Comparison of ENCODE assay signal across 15 cellular contexts in genomic region chr10:115861455-115861854, GRCh38.
DNase-seq lines count a peak whose midpoint lies in the region; TF ChIP-seq lines count a peak whose summit lies in the region.
"Had no signal": no experiment of that assay in that cellular context is flagged by ENCODE, and none has a peak within 500 bp of the region (broad histone marks: within the 10 kb centered on the region; RNA-seq: fewer than 3 reads in every experiment).

No MANE protein-coding gene starts in this region.

- 17 to 19% methylated on average over 2 of the region's 2 CpGs for WGBS in GM23248 (ENCODE audit: low coverage in 1 of 2, low lambda C conversion rate in 2 of 2, missing lambda C conversion rate in 2 of 2), 2 experiments

- no peaks in the 10 kb centered on the region for H4K20me1 ChIP-seq in GM23248 (ENCODE audit: insufficient read depth)
- H4K20me1 ChIP-seq: BLaER1 treated with 17β-estradiol and CSF1 and Interleukin-3, amounts not matched to agents 10 nM and 100 nM had no signal

- no peak overlapping the region for H3K9ac ChIP-seq in GM23248
- H3K9ac ChIP-seq: BLaER1 treated with 17β-estradiol and CSF1 and Interleukin-3, amounts not matched to agents 10 nM and 100 nM had no signal

- no peaks in the 10 kb centered on the region for H3K36me3 ChIP-seq in GM23248 (ENCODE audit: low read depth)
- H3K36me3 ChIP-seq: BLaER1 treated with 17β-estradiol and CSF1 and Interleukin-3, amounts not matched to agents 10 nM and 100 nM had no signal

- H3K4me1 ChIP-seq in GM23248 (ENCODE audit: insufficient read depth): peaks cover 20% of the 10 kb centered on the region
- H3K4me1 ChIP-seq: BLaER1 treated with 17β-estradiol and CSF1 and Interleukin-3, amounts not matched to agents 10 nM and 100 nM had no signal

- H3K4me3 ChIP-seq in AG09309 (ENCODE audit: control insufficient read depth, low read depth, low read length) (no peak overlapping the region), GM23248 (no peak overlapping the region), epithelial cell of esophagus (ENCODE audit: low read length) (no peak overlapping the region)
- H3K4me3 ChIP-seq: BLaER1 treated with 17β-estradiol and CSF1 and Interleukin-3, amounts not matched to agents 10 nM and 100 nM had no signal

- H3F3A ChIP-seq in GM23248 (ENCODE audit: insufficient read depth): peaks cover 9% of the 10 kb centered on the region; the same call in 1 of the 2 replicates

- no peak overlapping the region for H3K27ac ChIP-seq in GM23248
- no peak overlapping the region for H3K27ac ChIP-seq in substantia nigra (ENCODE audit: low read depth, low read length, poor library complexity, severe bottlenecking)
- H3K27ac ChIP-seq: BLaER1 treated with 17β-estradiol and CSF1 and Interleukin-3, amounts not matched to agents 10 nM and 100 nM had no signal

- H3K4me2 ChIP-seq in GM23248 (ENCODE audit: unreplicated experiment): peak overlapping the region; percentile 28
- H3K4me2 ChIP-seq: BLaER1 treated with 17β-estradiol and CSF1 and Interleukin-3, amounts not matched to agents 10 nM and 100 nM had no signal

- no peaks in the 10 kb centered on the region for H3K27me3 ChIP-seq in GM23248 (replicated peaks; ENCODE audit: insufficient read depth)
- H3K27me3 ChIP-seq: BLaER1 treated with 17β-estradiol and CSF1 and Interleukin-3, amounts not matched to agents 10 nM and 100 nM had no signal

- no peaks in the 10 kb centered on the region for H3K9me3 ChIP-seq in GM23248 (ENCODE audit: low read depth)

- in situ Hi-C loops in GM23248 (cut with MboI): no loop called here

- DNase-seq in AG09309 (ENCODE audit: low read depth): peak; percentile 13
- peak; percentile 72 for DNase-seq in GM23248
- peak; percentile 14 for DNase-seq in epithelial cell of esophagus (ENCODE audit: low read depth)
- peak; percentile 38 for DNase-seq in renal cortical epithelial cell (ENCODE audit: low read depth)
- DNase-seq in substantia nigra (lab: John Stamatoyannopoulos, UW): no peak
- DNase-seq in NCI-H146 (lab: John Stamatoyannopoulos, UW): no peak
- DNase-seq in NCI-H526 (lab: John Stamatoyannopoulos, UW): no peak
- DNase-seq: DND-41, GF-D8, Karpas-422, NCI-H1105, NCI-H1930, NCI-H69, SHP77 treated with DMSO at 0.1 percent for 48 hours had no signal

- H3K9me2 ChIP-seq in GM23248 (ENCODE audit: insufficient read depth): no peaks in the 10 kb centered on the region

- H2AFZ ChIP-seq in GM23248: no peak overlapping the region

- TF ChIP-seq CTCF in AG09309 (IDR thresholded peaks at IDR 0.05; ENCODE audit: control insufficient read depth, insufficient read depth, low read depth, low read length, missing control alignments) (no peak), epithelial cell of esophagus (IDR thresholded peaks at IDR 0.05; ENCODE audit: insufficient read depth, low read depth, low read length, missing control alignments) (no peak)

- no peaks in the 10 kb centered on the region for H3K79me2 ChIP-seq in GM23248 (ENCODE audit: insufficient read depth)

Comparison
In these comparisons a context has a peak if more than half of its experiments do, and no peak if none do; other contexts are left out.
1. DNase-seq: peak in AG09309 (single experiment), GM23248 (single experiment), epithelial cell of esophagus (single experiment) and renal cortical epithelial cell (single experiment); none in substantia nigra (0 of 49), NCI-H146 (single experiment) and NCI-H526 (0 of 2).